Comparison of ENCODE assay signal across 5 cellular contexts in the genomic region with DNA sequence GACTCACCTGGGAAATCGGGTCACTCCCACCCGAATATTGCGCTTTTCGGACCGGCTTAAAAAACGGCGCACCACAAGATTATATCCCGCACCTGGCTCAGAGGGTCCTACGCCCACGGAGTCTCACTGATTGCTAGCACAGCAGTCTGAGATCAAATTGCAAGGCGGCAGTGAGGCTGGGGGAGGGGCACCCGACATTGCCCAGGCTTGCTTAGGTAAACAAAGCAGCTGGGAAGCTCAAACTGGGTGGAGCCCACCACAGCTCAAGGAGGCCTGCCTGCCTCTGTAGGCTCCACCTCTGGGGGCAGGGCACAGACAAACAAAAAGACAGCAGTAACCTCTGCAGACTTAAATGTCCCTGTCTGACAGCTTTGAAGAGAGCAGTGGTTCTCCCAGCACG. TPM values are rescaled to one million over a fixed set of nuclear protein-coding genes. Genes with fewer than 3 reads are reported as not detected.
"Had no signal": no experiment of that assay in that cellular context is flagged by ENCODE, and none has a peak within 500 bp of the region (broad histone marks: within the 10 kb centered on the region; RNA-seq: fewer than 3 reads in every experiment).

No MANE protein-coding gene starts in this region.

RNA-seq across cellular contexts. Expression of a gene that starts 32.1 kb away (rescaled TPM):
- total RNA-seq: LHCN-M2, MCF 10A, OCI-LY7, SJSA1 had no signal
- polyA plus RNA-seq: IgD-negative memory B cell had no signal
